Comparison of ENCODE assay signal across 18 cellular contexts in genomic region chr5:179533907-179534306, GRCh38. TPM values are rescaled to one million over a fixed set of nuclear protein-coding genes. Genes with fewer than 3 reads are reported as not detected.
DNase-seq lines count a peak whose midpoint lies in the region; ATAC-seq, FAIRE-seq and TF ChIP-seq lines count a peak whose summit lies in the region.
"Had no signal": no experiment of that assay in that cellular context is flagged by ENCODE, and none has a peak within 500 bp of the region (broad histone marks: within the 10 kb centered on the region; RNA-seq: fewer than 3 reads in every experiment).

No MANE protein-coding gene starts in this region.

- H3K4me2 ChIP-seq in K562 (ENCODE audit: insufficient read depth, low read length): no peak overlapping the region
- H3K4me2 ChIP-seq: GM23338 had no signal

- DNase-seq in GM12892 (ENCODE audit: insufficient read length) (no peak), K562 (ENCODE audit: extremely low read depth in 1 of 4, low spot score in 3 of 4) (no peak), cerebellar nuclear complex (lab: John Stamatoyannopoulos, UW) (no peak), NCI-H524 treated with DMSO at 0.1 percent for 48 hours (lab: John Stamatoyannopoulos, UW) (no peak), NCI-H1417 (lab: John Stamatoyannopoulos, UW) (no peak), LoVo (ENCODE audit: low spot score) (no peak)
- DNase-seq: activated CD4-positive, alpha-beta T cell treated with anti-CD3 and anti-CD28 coated beads, Interleukin-2, amount 50 U/mL, for 48 hours; activated naive CD4-positive, alpha-beta T cell treated with Interleukin-2 at 50 U/mL for 16 hours; kidney glomerular epithelial cell; NCI-H1417 treated with DMSO at 0.1 percent for 48 hours; NCI-H446 treated with DMSO at 0.1 percent for 48 hours; retina; stimulated activated CD4-positive, alpha-beta T cell treated with anti-CD3 and anti-CD28 coated beads, Interleukin-4, amount 100 ng/mL, for 24 hours; T-helper 9 cell had no signal

- CTCF ChIA-PET in K562 (lab: Yijun Ruan, JAX; ENCODE audit: low intra/inter-chr PET ratio): no interaction called here

- H3K27ac ChIP-seq in K562 (ENCODE audit: extremely low read depth, low read depth, low read length): no peak overlapping the region
- H3K27ac ChIP-seq: cardiac muscle cell had no signal

- no peaks in the 10 kb centered on the region for H3K9me1 ChIP-seq in K562 (ENCODE audit: control insufficient read depth, insufficient read depth, low read length)

- POLR2A ChIA-PET in K562 (lab: Yijun Ruan, JAX): interaction anchor here (0.6 to 1.0 kb wide), 3 partner anchors 8 to 476 kb away, joined by 3 read pairs; no protein-coding TSS in a partner anchor

- no peak for TF ChIP-seq RAD21 in K562 (CRISPR knock-in tag; conservative IDR thresholded peaks at IDR 0.05 in 1 of 2, IDR thresholded peaks at IDR 0.05 in 1 of 2)

- H3K9me3 ChIP-seq in K562 (replicated peaks; ENCODE audit: control insufficient read depth, insufficient read depth, low read depth, low read length): no peaks in the 10 kb centered on the region

- peaks cover 0 to 10% of the 10 kb centered on the region in 2 experiments; a peak in 2 of 5 replicates for H3K4me1 ChIP-seq in K562 (replicated peaks in 1 of 2; ENCODE audit: control insufficient read depth in 2 of 2, insufficient read depth in 2 of 2, low read length in 2 of 2)

- H2AFZ ChIP-seq in K562 (ENCODE audit: low read depth, low read length): 0 out of 2 replicates have a peak overlapping the region, but pooled peaks have one; percentile 57
- H2AFZ ChIP-seq: GM23338 had no signal

- H3K36me3 ChIP-seq in K562 (ENCODE audit: control insufficient read depth, insufficient read depth, low read length): no peaks in the 10 kb centered on the region
- H3K36me3 ChIP-seq: cardiac muscle cell had no signal

- ATAC-seq in GM21360 (IDR thresholded peaks at IDR 0.05; ENCODE audit: unreplicated experiment): peak; percentile 43
- peak; percentile 43 for ATAC-seq in HG03103 (IDR thresholded peaks at IDR 0.05; ENCODE audit: low read depth, unreplicated experiment)
- ATAC-seq in K562: no peak
- ATAC-seq: GM23338 had no signal

- in situ Hi-C loops in K562 (cut with MboI): no loop called here

- peaks cover 12 to 18% of the 10 kb centered on the region in 2 experiments; a peak in 4 of 5 replicates for H3K27me3 ChIP-seq in K562 (ENCODE audit: control insufficient read depth in 2 of 2, insufficient read depth in 2 of 2, low read length in 2 of 2)

- WGBS in K562 (ENCODE audit: insufficient coverage, low coverage, missing lambda C conversion rate): 42% methylated on average over 5 of the region's 5 CpGs

- H3K79me2 ChIP-seq in K562 (ENCODE audit: control insufficient read depth, insufficient read depth, low read length): no peaks in the 10 kb centered on the region

- no peak overlapping the region for H3K4me3 ChIP-seq in K562
- H3K4me3 ChIP-seq: cardiac muscle cell, GM23338 had no signal

- intact Hi-C loops in K562 (cut with micrococcal nuclease): no loop called here

- TF ChIP-seq POLR2A in GM12892 (IDR thresholded peaks at IDR 0.05; ENCODE audit: low read depth, low read length): no peak
- no peak for TF ChIP-seq POLR2A in K562 (conservative IDR thresholded peaks at IDR 0.05)

- FAIRE-seq in GM12892 (lab: Jason Lieb, UNC) (peak; percentile 73), K562 (lab: Jason Lieb, UNC) (no peak)

- TF ChIP-seq EP300 in K562 (IDR thresholded peaks at IDR 0.05; ENCODE audit: low read length): no peak

- no peaks in the 10 kb centered on the region for H4K20me1 ChIP-seq in K562 (replicated peaks; ENCODE audit: control insufficient read depth, insufficient read depth, low read length)

- no TSS peak for BruUV-seq in K562 (replicated peaks; lab: Mats Ljungman, UMichigan)

- no peak for TF ChIP-seq CTCF in K562 (IDR thresholded peaks at IDR 0.05 in 2 of 3, conservative IDR thresholded peaks at IDR 0.05 in 1 of 3; ENCODE audit: insufficient read depth in 2 of 3, low read depth in 1 of 3, low read length in 3 of 3)

- no peak overlapping the region for H3K9ac ChIP-seq in K562 (ENCODE audit: insufficient read depth in 1 of 2, low read depth in 2 of 2, low read length in 2 of 2)

TF ChIP-seq in K562, 482 proteins besides CTCF, POLR2A, EP300 and RAD21:
- TF ChIP-seq TFAM (CRISPR knock-in tag; conservative IDR thresholded peaks at IDR 0.05) (no peak), DMBX1 (CRISPR knock-in tag; IDR thresholded peaks at IDR 0.05; ENCODE audit: borderline replicate concordance) (no peak), ZNF77 (CRISPR knock-in tag; IDR thresholded peaks at IDR 0.05) (no peak), HMG20B (CRISPR knock-in tag; IDR thresholded peaks at IDR 0.05) (no peak), BDP1 (IDR thresholded peaks at IDR 0.05; ENCODE audit: insufficient read depth, insufficient read length) (no peak), ZNF57 (CRISPR knock-in tag; IDR thresholded peaks at IDR 0.05) (no peak), MEF2D (tag; conservative IDR thresholded peaks at IDR 0.05; ENCODE audit: low read depth) (no peak), NCOR1 (IDR thresholded peaks at IDR 0.05) (no peak), NR4A1 (CRISPR knock-in tag; IDR thresholded peaks at IDR 0.05) (no peak), NR4A1 (tag; IDR thresholded peaks at IDR 0.05) (no peak), ZNF197 (CRISPR knock-in tag; IDR thresholded peaks at IDR 0.05; ENCODE audit: low read depth) (no peak), HMBOX1 (IDR thresholded peaks at IDR 0.05) (no peak), ZFP91 (CRISPR knock-in tag; IDR thresholded peaks at IDR 0.05) (no peak), ZNF134 (CRISPR knock-in tag; conservative IDR thresholded peaks at IDR 0.05) (no peak), C11orf30 (IDR thresholded peaks at IDR 0.05; ENCODE audit: low read depth) (no peak)

RNA-seq across cellular contexts. Expression of gene RUFY1, which starts 16.4 kb away (rescaled TPM):
- polyA plus RNA-seq in GM12892 (2012; ENCODE audit: missing spikeins): 20.5 TPM
- total RNA-seq in K562 (2011; cell fraction: chromatin; rRNA removed; ENCODE audit: low replicate concordance): 72.1 and 77.5 TPM in 2 replicates
- 38.4 and 41.8 TPM in 2 replicates for total RNA-seq in K562 (2011; cell fraction: nucleolus; rRNA removed)
- 45.2 and 49.2 TPM in 2 replicates for total RNA-seq in K562 (2011; cell fraction: nucleoplasm; rRNA removed)
- total RNA-seq in K562 (2014; rRNA removed) (39.9 and 41.7 TPM in 2 replicates), K562 (2014; rRNA removed; fragmentation: Illumina TruSeq; extraction: Trizol) (21.8 and 26.2 TPM in 2 replicates), K562 (2015; rRNA removed; fragmentation: Illumina TruSeq; extraction: Trizol) (31.9 and 33.8 TPM in 2 replicates), K562 (2021) (29.1 and 29.6 TPM in 2 replicates)
- polyA plus RNA-seq in K562 (2011; rRNA removed) (26.0 and 29.9 TPM in 2 replicates), K562 (2014; fragmentation: Illumina TruSeq; extraction: Trizol) (21.0 and 22.8 TPM in 2 replicates), K562 (2014; fragmentation: Nextera tagmentation; extraction: Ambion mirVana) (1 to 10 TPM; 5.0 to 7.9 TPM), K562 (2014; rRNA removed) (24.0 and 30.0 TPM in 2 replicates)
- 18.4 and 19.7 TPM in 2 replicates for polyA plus RNA-seq in K562 (2011; cell fraction: cytosol; rRNA removed)
- polyA plus RNA-seq in K562 (2011; cell fraction: nucleus; rRNA removed): 27.5 and 31.1 TPM in 2 replicates
- 21.3 and 24.0 TPM in 2 replicates for polyA plus RNA-seq in K562 (2012)
- polyA minus RNA-seq in K562 (2011; rRNA and poly(A)+ RNA removed): 28.9 and 34.2 TPM in 2 replicates
- polyA minus RNA-seq in K562 (2011; cell fraction: cytosol; rRNA and poly(A)+ RNA removed): 17.6 and 20.2 TPM in 2 replicates
- 14.9 and 19.5 TPM in 2 replicates for polyA minus RNA-seq in K562 (2011; cell fraction: nucleus; rRNA and poly(A)+ RNA removed)
